16 cellular contexts compared by ENCODE assay signal in the genomic region with DNA sequence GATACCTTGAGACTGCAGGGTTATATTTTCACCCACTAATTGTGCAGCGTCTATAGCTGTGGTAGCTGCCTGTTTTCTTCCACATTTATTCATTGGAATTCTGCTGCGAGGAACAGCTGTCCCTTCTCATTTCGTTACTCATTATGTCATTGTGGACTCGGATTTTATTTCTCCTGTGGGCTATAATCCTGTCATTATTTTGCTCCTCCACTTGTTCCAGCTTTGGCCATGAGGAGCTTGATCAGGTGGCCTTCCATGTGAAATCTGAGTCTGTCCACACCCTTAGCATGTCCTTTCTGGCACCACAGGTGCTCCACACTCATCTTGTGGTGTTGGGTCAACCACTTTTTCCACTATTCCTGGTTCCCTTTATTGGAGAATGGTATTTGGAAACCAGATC. TPM values are rescaled to one million over a fixed set of nuclear protein-coding genes. Genes with fewer than 3 reads are reported as not detected.
A peak's percentile ranks its signal among the peaks of the same experiment; 100 is the strongest.
DNase-seq lines count a peak whose midpoint lies in the region; ATAC-seq, FAIRE-seq and TF ChIP-seq lines count a peak whose summit lies in the region.
"Had no signal": no experiment of that assay in that cellular context is flagged by ENCODE, and none has a peak within 500 bp of the region (broad histone marks: within the 10 kb centered on the region; RNA-seq: fewer than 3 reads in every experiment).

No MANE protein-coding gene starts in this region.

- peaks cover 11% of the 10 kb centered on the region for H3K36me3 Mint-ChIP-seq in natural killer cell treated with Interleukin-12 subunit alpha and Interleukin-12 subunit beta and Interleukin-15 and Interleukin-18, amount 100 ng/mL, for 72 hours
- H3K36me3 Mint-ChIP-seq in natural killer cell, result no peaks in the 10 kb centered on the region

- no CpG with 5 or more reads among the region's 4 CpGs for WGBS in neuronal stem cell (ENCODE audit: extremely low coverage in 2 of 2, insufficient read length in 2 of 2, insufficient replicate concordance in 1 of 2), 2 donors

- H3K27me3 ChIP-seq in MM.1S (replicated peaks; ENCODE audit: insufficient read depth, low read length) (no peaks in the 10 kb centered on the region), neuronal stem cell (ENCODE audit: control insufficient read depth in 3 of 3, insufficient read depth in 3 of 3, low read depth in 1 of 3, low read length in 3 of 3) (no peaks in the 10 kb centered on the region)

- no peak overlapping the region for H2AFZ ChIP-seq in MM.1S (ENCODE audit: low read length)
- H2AFZ ChIP-seq in neuronal stem cell (ENCODE audit: low read length), result no peak overlapping the region

- H4K20me1 ChIP-seq in MM.1S (ENCODE audit: insufficient read depth, low read length), result no peaks in the 10 kb centered on the region

- TF ChIP-seq CTCF in natural killer cell (IDR thresholded peaks at IDR 0.05) (no peak), MM.1S (IDR thresholded peaks at IDR 0.05; ENCODE audit: low read length) (no peak)

- H3K79me2 ChIP-seq in MM.1S (ENCODE audit: low read length), result no peaks in the 10 kb centered on the region

- H4K91ac ChIP-seq in neuronal stem cell (ENCODE audit: low read depth, low read length, poor library complexity), result no peak overlapping the region

- H3F3A ChIP-seq in MM.1S (ENCODE audit: insufficient read depth, low read length), result peaks cover 18% of the 10 kb centered on the region

- H3K9ac ChIP-seq in MM.1S (ENCODE audit: low read length) (no peak overlapping the region), neuronal stem cell (ENCODE audit: low read depth, low read length, poor library complexity) (no peak overlapping the region)

- intact Hi-C loops in natural killer cell (cut with micrococcal nuclease), result no loop called here

- H4K8ac ChIP-seq in neuronal stem cell (ENCODE audit: low read depth, low read length), result no peak overlapping the region

- H3K27ac Mint-ChIP-seq in natural killer cell treated with Interleukin-12 subunit alpha and Interleukin-12 subunit beta and Interleukin-15 and Interleukin-18, amount 100 ng/mL, for 72 hours, result peak overlapping the region; percentile 67 to 68
- no peak overlapping the region for H3K27ac Mint-ChIP-seq in natural killer cell

- no peak overlapping the region for H2BK5ac ChIP-seq in neuronal stem cell (ENCODE audit: low read length)

- peaks cover 50 to 51% of the 10 kb centered on the region in 2 donors for H3K4me1 Mint-ChIP-seq in natural killer cell treated with Interleukin-12 subunit alpha and Interleukin-12 subunit beta and Interleukin-15 and Interleukin-18, amount 100 ng/mL, for 72 hours (ENCODE audit: low read depth in 2 of 2)
- peaks cover 35 to 39% of the 10 kb centered on the region in 2 donors for H3K4me1 Mint-ChIP-seq in natural killer cell

- H3K4me3 ChIP-seq in MM.1S (ENCODE audit: low read length), result no peak overlapping the region
- no peak overlapping the region for H3K4me3 ChIP-seq in neuronal stem cell (ENCODE audit: low read length in 2 of 2)

- H3K27ac ChIP-seq in MM.1S (ENCODE audit: low read length), result no peak overlapping the region; the same call in 1 of the 2 replicates
- H3K27ac ChIP-seq in neuronal stem cell (replicated peaks; ENCODE audit: low read length), result no peak overlapping the region

- H3K79me1 ChIP-seq in neuronal stem cell (ENCODE audit: low read depth, low read length), result peaks cover 2% of the 10 kb centered on the region

- H3K4me1 ChIP-seq in MM.1S (ENCODE audit: low read length), result peaks cover 19% of the 10 kb centered on the region
- H3K4me1 ChIP-seq in neuronal stem cell (ENCODE audit: control insufficient read depth in 2 of 2, insufficient read depth in 1 of 2, low read depth in 1 of 2, low read length in 2 of 2), result no peaks in the 10 kb centered on the region

- peak overlapping the region; percentile 74 for H3K4me3 Mint-ChIP-seq in natural killer cell treated with Interleukin-12 subunit alpha and Interleukin-12 subunit beta and Interleukin-15 and Interleukin-18, amount 100 ng/mL, for 72 hours
- H3K4me3 Mint-ChIP-seq in natural killer cell, result no peak overlapping the region

- ATAC-seq in natural killer cell treated with Interleukin-12 subunit alpha and Interleukin-12 subunit beta and Interleukin-15 and Interleukin-18, amount 100 ng/mL, for 72 hours, result no peak
- no peak for ATAC-seq in natural killer cell

- DNase-seq in natural killer cell treated with Interleukin-12 subunit alpha and Interleukin-12 subunit beta and Interleukin-15 and Interleukin-18, amount 100 ng/mL, for 72 hours (ENCODE audit: low spot score), result no peak
- DNase-seq in natural killer cell, result no peak
- DNase-seq in MM.1S, result no peak
- peak; percentile 63 for DNase-seq in left kidney (ENCODE audit: low read depth, low spot score)
- DNase-seq in ACHN, result no peak
- DNase-seq in HTR-8/SVneo (ENCODE audit: insufficient read length, low spot score), result no peak
- DNase-seq in neuronal stem cell (ENCODE audit: low spot score), result no peak
- DNase-seq: C1 segment of cervical spinal cord, COR-L47, DMS153, H7, Karpas-422, NCI-H1436 treated with DMSO at 0.1 percent for 48 hours, NCI-H2081, NCI-H345, NCI-H748 treated with DMSO at 0.1 percent for 48 hours had no signal

- no peak overlapping the region for H2BK12ac ChIP-seq in neuronal stem cell (ENCODE audit: low read length)

- H3K9me3 ChIP-seq in MM.1S (replicated peaks; ENCODE audit: insufficient read depth, low read length) (no peaks in the 10 kb centered on the region), neuronal stem cell (replicated peaks in 1 of 2; ENCODE audit: control insufficient read depth in 2 of 2, insufficient read depth in 1 of 2, low read depth in 1 of 2, low read length in 2 of 2) (no peaks in the 10 kb centered on the region)

- no peak overlapping the region for H3K18ac ChIP-seq in neuronal stem cell (ENCODE audit: low read length)

- no peaks in the 10 kb centered on the region for H3K9me2 ChIP-seq in MM.1S (replicated peaks; ENCODE audit: insufficient read depth, low read length)

- no peak overlapping the region for H2BK15ac ChIP-seq in neuronal stem cell (ENCODE audit: low read length)

- H3K27me3 Mint-ChIP-seq in natural killer cell treated with Interleukin-12 subunit alpha and Interleukin-12 subunit beta and Interleukin-15 and Interleukin-18, amount 100 ng/mL, for 72 hours, result no peaks in the 10 kb centered on the region
- H3K27me3 Mint-ChIP-seq in natural killer cell (ENCODE audit: low read depth in 2 of 2), result no peaks in the 10 kb centered on the region

- H3K23ac ChIP-seq in neuronal stem cell (ENCODE audit: low read depth, low read length, poor library complexity), result no peak overlapping the region

- no peak overlapping the region for H3K14ac ChIP-seq in neuronal stem cell (ENCODE audit: low read length)

- no peaks in the 10 kb centered on the region for H3K36me3 ChIP-seq in MM.1S (replicated peaks; ENCODE audit: insufficient read depth, low read length)
- H3K36me3 ChIP-seq in neuronal stem cell (replicated peaks in 1 of 2; ENCODE audit: control insufficient read depth in 2 of 2, insufficient read depth in 2 of 2, low read length in 2 of 2), result peaks cover 2 to 51% of the 10 kb centered on the region in 2 donors

- FAIRE-seq in HTR-8/SVneo (lab: Jason Lieb, UNC), result no peak

- H2BK120ac ChIP-seq in neuronal stem cell (ENCODE audit: low read depth, low read length), result no peak overlapping the region

- H3K4ac ChIP-seq in neuronal stem cell (ENCODE audit: low read length), result no peak overlapping the region

- H3K9me3 Mint-ChIP-seq in natural killer cell treated with Interleukin-12 subunit alpha and Interleukin-12 subunit beta and Interleukin-15 and Interleukin-18, amount 100 ng/mL, for 72 hours, result no peaks in the 10 kb centered on the region
- no peaks in the 10 kb centered on the region for H3K9me3 Mint-ChIP-seq in natural killer cell

- H3K4me2 ChIP-seq in MM.1S (ENCODE audit: low read depth, low read length) (peak overlapping the region; percentile 25; the same call in 1 of the 2 replicates), neuronal stem cell (ENCODE audit: insufficient read depth, low read length, poor library complexity, severe bottlenecking) (no peak overlapping the region)

- in situ Hi-C loops in ACHN (cut with HindIII; ENCODE audit: low pct_ligation_motif_present, low pct_unique_long_range_greater_than_20kb, low sequenced_read_pairs), result no loop called here

- H2AK5ac ChIP-seq in neuronal stem cell (ENCODE audit: low read depth, low read length), result no peak overlapping the region

RNA-seq across cellular contexts. Expression of gene LYSMD4, which starts 14.8 kb away (rescaled TPM):
- total RNA-seq in natural killer cell treated with Interleukin-12 subunit alpha and Interleukin-12 subunit beta and Interleukin-15 and Interleukin-18, amount 100 ng/mL, for 72 hours, result 10 to 100 TPM; 10.6 to 10.8 TPM
- 1 to 10 TPM; 5.0 to 9.1 (median 7.2) TPM for total RNA-seq in natural killer cell
- polyA plus RNA-seq in neuronal stem cell (2013, experiment 1 of 2), result 7.9 TPM
- 7.6 TPM for polyA plus RNA-seq in neuronal stem cell (2013, experiment 2 of 2)

Comparison
In these comparisons a context has a peak if more than half of its experiments do, and no peak if none do; other contexts are left out.
1. H3K27ac Mint-ChIP-seq: peak in natural killer cell treated with Interleukin-12 subunit alpha and Interleukin-12 subunit beta and Interleukin-15 and Interleukin-18, amount 100 ng/mL, for 72 hours (2 of 2); none in natural killer cell (0 of 2).